In genomic region chr12:4899361-4899760, GRCh38 we compare ENCODE assay signal across 14 cellular contexts. TPM values are rescaled to one million over a fixed set of nuclear protein-coding genes. Genes with fewer than 3 reads are reported as not detected.
A peak's percentile ranks its signal among the peaks of the same experiment; 100 is the strongest.
DNase-seq lines count a peak whose midpoint lies in the region; ATAC-seq and TF ChIP-seq lines count a peak whose summit lies in the region.
"Had no signal": no experiment of that assay in that cellular context is flagged by ENCODE, and none has a peak within 500 bp of the region (broad histone marks: within the 10 kb centered on the region; RNA-seq: fewer than 3 reads in every experiment).

No MANE protein-coding gene starts in this region.

- H2AFZ ChIP-seq in Karpas-422 (ENCODE audit: low read length) (no peak overlapping the region), mesenchymal stem cell (ENCODE audit: low read depth, low read length) (no peak overlapping the region)

- 43% methylated on average over 4 of the region's 4 CpGs for WGBS in mesenchymal stem cell

- no peak overlapping the region for H3K23ac ChIP-seq in mesenchymal stem cell (ENCODE audit: low read length in 2 of 2)

- H3K79me1 ChIP-seq in mesenchymal stem cell (replicated peaks; ENCODE audit: low read length, poor library complexity, severe bottlenecking): no peaks in the 10 kb centered on the region

- H3K4me2 ChIP-seq in Karpas-422 (ENCODE audit: low read depth, low read length, poor library complexity, severe bottlenecking) (no peak overlapping the region), mesenchymal stem cell (ENCODE audit: low read length, poor library complexity, severe bottlenecking) (no peak overlapping the region)
- H3K4me2 ChIP-seq: smooth muscle cell had no signal

- H2BK15ac ChIP-seq in mesenchymal stem cell (ENCODE audit: low read depth, poor library complexity, severe bottlenecking): no peak overlapping the region

- H3K9me3 ChIP-seq in Karpas-422 (ENCODE audit: low read length): no peaks in the 10 kb centered on the region
- no peaks in the 10 kb centered on the region for H3K9me3 ChIP-seq in Panc1 (ENCODE audit: control insufficient read depth, insufficient read depth, low read depth, low read length)
- no peaks in the 10 kb centered on the region for H3K9me3 ChIP-seq in mesenchymal stem cell (ENCODE audit: control insufficient read depth, low read length)
- H3K9me3 ChIP-seq in vagina: no peaks in the 10 kb centered on the region

- no peak overlapping the region for H2AK5ac ChIP-seq in mesenchymal stem cell (ENCODE audit: low read length, severe bottlenecking)

- no peak overlapping the region for H2BK5ac ChIP-seq in mesenchymal stem cell (ENCODE audit: low read depth, low read length, poor library complexity, severe bottlenecking)

- no peaks in the 10 kb centered on the region for H3K27me3 ChIP-seq in Karpas-422 (ENCODE audit: low read length)
- peaks cover 2% of the 10 kb centered on the region; the same call in 1 of the 2 replicates for H3K27me3 ChIP-seq in Panc1 (ENCODE audit: control insufficient read depth, insufficient read depth, low read length)
- no peaks in the 10 kb centered on the region for H3K27me3 ChIP-seq in mesenchymal stem cell (ENCODE audit: control insufficient read depth in 1 of 2, insufficient read depth in 1 of 2, low read length in 2 of 2)
- H3K27me3 ChIP-seq in vagina: no peaks in the 10 kb centered on the region

- H3K4me3 ChIP-seq in Karpas-422 (ENCODE audit: low read length): no peak overlapping the region
- H3K4me3 ChIP-seq in Panc1 (ENCODE audit: low read depth in 2 of 2, low read length in 2 of 2): no peak overlapping the region
- no peak overlapping the region for H3K4me3 ChIP-seq in mesenchymal stem cell (ENCODE audit: insufficient read depth in 1 of 2, low read depth in 1 of 2, low read length in 2 of 2)
- no peak overlapping the region for H3K4me3 ChIP-seq in vagina
- H3K4me3 ChIP-seq: smooth muscle cell had no signal

- TF ChIP-seq CTCF in GM10248 (IDR thresholded peaks at IDR 0.05; ENCODE audit: control extremely low read depth, extremely low read depth, low read depth, missing control alignments) (peak; percentile 51), Panc1 (IDR thresholded peaks at IDR 0.05) (peak; percentile 19; the same call in 1 of the 2 replicates), vagina (IDR thresholded peaks at IDR 0.05) (no peak)

- no TSS peak for BruUV-seq in Panc1 (replicated peaks; lab: Mats Ljungman, UMichigan)

- intact Hi-C loops in Panc1 (cut with micrococcal nuclease; ENCODE audit: unreplicated experiment): no loop called here
- intact Hi-C loops in vagina (cut with DNase I): no loop called here

- H3K9me2 ChIP-seq in Karpas-422 (replicated peaks; ENCODE audit: insufficient read depth, low read length): no peaks in the 10 kb centered on the region

- no peaks in the 10 kb centered on the region for H4K20me1 ChIP-seq in Karpas-422 (ENCODE audit: insufficient read depth, low read depth, low read length)

- POLR2A ChIA-PET in GM10248 (lab: Yijun Ruan, JAX) (no interaction called here), Panc1 (lab: Charles Lee) (no interaction called here)

- H3K9ac ChIP-seq in Karpas-422 (ENCODE audit: low read length) (no peak overlapping the region), mesenchymal stem cell (ENCODE audit: low read length) (peak overlapping the region; percentile 62)

- CTCF ChIA-PET in GM10248 (lab: Yijun Ruan, JAX) (interaction anchor here (1.4 to 3.7 kb wide), 2 partner anchors 9 to 20 kb away, joined by 4 to 20 read pairs; partner anchors contain the start of gene KCNA1), Panc1 (lab: Charles Lee) (no interaction called here)

- H3K36me3 ChIP-seq in Karpas-422 (ENCODE audit: insufficient read depth, low read length): no peaks in the 10 kb centered on the region
- H3K36me3 ChIP-seq in Panc1 (ENCODE audit: control insufficient read depth, insufficient read depth, low read length): no peaks in the 10 kb centered on the region
- no peaks in the 10 kb centered on the region for H3K36me3 ChIP-seq in mesenchymal stem cell (ENCODE audit: control insufficient read depth in 1 of 2, insufficient read depth in 2 of 2, low read depth in 1 of 2, low read length in 2 of 2)
- H3K36me3 ChIP-seq in vagina: no peaks in the 10 kb centered on the region

- TF ChIP-seq POLR2A in vagina (IDR thresholded peaks at IDR 0.05): no peak

- no peak overlapping the region for H3K4ac ChIP-seq in mesenchymal stem cell (ENCODE audit: low read depth in 1 of 2, low read length in 2 of 2)

- H2BK12ac ChIP-seq in mesenchymal stem cell (ENCODE audit: low read length in 2 of 2): no peak overlapping the region

- DNase-seq in GM10248 (ENCODE audit: extremely low spot score) (peak; percentile 20), Karpas-422 (peak; percentile 62), Panc1 (ENCODE audit: low read depth, low spot score) (no peak), mesenchymal stem cell (no peak), vagina (ENCODE audit: extremely low spot score in 2 of 2) (no peak)
- DNase-seq: activated CD4-positive, alpha-beta memory T cell treated with anti-CD3 and anti-CD28 coated beads for 36 hours; activated naive CD4-positive, alpha-beta T cell; CD8-positive, alpha-beta memory T cell; naive thymus-derived CD8-positive, alpha-beta T cell; NCI-H524 treated with DMSO at 0.1 percent for 48 hours had no signal

- no peak overlapping the region for H4K91ac ChIP-seq in mesenchymal stem cell (ENCODE audit: low read length)

- H3K27ac ChIP-seq in Karpas-422 (ENCODE audit: low read length) (no peak overlapping the region), Panc1 (ENCODE audit: low read length) (no peak overlapping the region), mesenchymal stem cell (ENCODE audit: low read length, poor library complexity, severe bottlenecking) (no peak overlapping the region), vagina (no peak overlapping the region)

- no peak overlapping the region for H2BK120ac ChIP-seq in mesenchymal stem cell (ENCODE audit: low read depth, low read length)

- no peak overlapping the region for H3K18ac ChIP-seq in mesenchymal stem cell (ENCODE audit: low read depth in 1 of 2, low read length in 2 of 2)

- in situ Hi-C loops in Panc1 (cut with HindIII; ENCODE audit: low pct_unique_long_range_greater_than_20kb, low sequenced_read_pairs): no loop called here

- H4K8ac ChIP-seq in mesenchymal stem cell (ENCODE audit: low read length): no peak overlapping the region

- ATAC-seq in Panc1: no peak
- no peak for ATAC-seq in HG02588 (IDR thresholded peaks at IDR 0.05; ENCODE audit: unreplicated experiment)
- ATAC-seq in HG03439 (IDR thresholded peaks at IDR 0.05; ENCODE audit: unreplicated experiment): no peak
- ATAC-seq: naive thymus-derived CD8-positive, alpha-beta T cell had no signal

- H3K79me2 ChIP-seq in Karpas-422 (ENCODE audit: low read length): no peaks in the 10 kb centered on the region

- no peak overlapping the region for H3K14ac ChIP-seq in mesenchymal stem cell (ENCODE audit: low read length in 2 of 2)

- H3K4me1 ChIP-seq in Karpas-422 (ENCODE audit: low read length) (no peaks in the 10 kb centered on the region), Panc1 (ENCODE audit: control insufficient read depth, insufficient read depth, low read length) (no peaks in the 10 kb centered on the region), mesenchymal stem cell (ENCODE audit: control insufficient read depth, insufficient read depth, low read depth, low read length) (no peaks in the 10 kb centered on the region), vagina (no peaks in the 10 kb centered on the region)

RNA-seq across cellular contexts. Expression of gene KCNA1, which starts 10.3 kb away (rescaled TPM):
- total RNA-seq in Karpas-422 (2014; rRNA removed; shearing (Covaris generic); ENCODE audit: low replicate concordance): 0.25 TPM in 1 of 2 replicates, not detected in the other
- total RNA-seq in Panc1 (2021; ENCODE audit: unreplicated experiment) (not detected), vagina (0.74 TPM)
- polyA plus RNA-seq in Panc1 (2012; ENCODE audit: insufficient read length): not detected
- under 0.01 TPM for polyA plus RNA-seq in mesenchymal stem cell (2013, experiment 1 of 2)
- not detected for polyA plus RNA-seq in mesenchymal stem cell (2013, experiment 2 of 2)
- total RNA-seq: activated CD4-positive, alpha-beta memory T cell treated with anti-CD3 and anti-CD28 coated beads for 36 hours; CD8-positive, alpha-beta memory T cell; HT1080; naive thymus-derived CD8-positive, alpha-beta T cell; smooth muscle cell had no signal
- polyA plus RNA-seq: CD8-positive, alpha-beta memory T cell; naive thymus-derived CD8-positive, alpha-beta T cell; smooth muscle cell had no signal

Comparison
In these comparisons a context has a peak if more than half of its experiments do, and no peak if none do; other contexts are left out.
1. DNase-seq: peak in GM10248 (single experiment) and Karpas-422 (single experiment); none in Panc1 (single experiment), mesenchymal stem cell (single experiment) and vagina (0 of 2).
2. CTCF ChIP-seq: peak in GM10248 (single experiment) and Panc1 (single experiment); none in vagina (0 of 3).